1 cellular context compared by ENCODE assay signal in genomic region chr6:57242505-57242904, GRCh38.
TF ChIP-seq lines count a peak whose summit lies in the region.

No MANE protein-coding gene starts in this region.

TF ChIP-seq in HEK293, 187 proteins besides CTCF, POLR2A, EP300 and RAD21 (continued from another document and continues in another):
- no peak for TF ChIP-seq ZNF292 (tag by site-specific recombination; IDR thresholded peaks at IDR 0.05; ENCODE audit: borderline replicate concordance, low read depth)
- 0 out of 2 replicates have a peak, but pooled peaks have one; percentile 27 for TF ChIP-seq ZBTB44 (tag by site-specific recombination; IDR thresholded peaks at IDR 0.05)
- TF ChIP-seq SCRT1 (tag by site-specific recombination; IDR thresholded peaks at IDR 0.05; ENCODE audit: borderline replicate concordance) = no peak
- TF ChIP-seq ZNF701 (tag by site-specific recombination; IDR thresholded peaks at IDR 0.05) = no peak
- TF ChIP-seq ZNF362 (tag by site-specific recombination; IDR thresholded peaks at IDR 0.05) = peak; percentile 96
- peak; percentile 47; the same call in 1 of the 2 replicates for TF ChIP-seq HIC1 (tag by site-specific recombination; IDR thresholded peaks at IDR 0.05)
- no peak; the same call in 1 of the 2 replicates for TF ChIP-seq SCRT2 (tag by site-specific recombination; IDR thresholded peaks at IDR 0.05)
- no peak for TF ChIP-seq EGR2 (tag by site-specific recombination; IDR thresholded peaks at IDR 0.05; ENCODE audit: low read depth)
- TF ChIP-seq ZFP41 (tag by site-specific recombination; IDR thresholded peaks at IDR 0.05; ENCODE audit: borderline replicate concordance) = no peak
- TF ChIP-seq ZNF514 (tag by site-specific recombination; IDR thresholded peaks at IDR 0.05) = no peak
- TF ChIP-seq GLIS1 (tag by site-specific recombination; IDR thresholded peaks at IDR 0.05) = no peak
- no peak for TF ChIP-seq GLIS2 (tag by site-specific recombination; IDR thresholded peaks at IDR 0.05)
- TF ChIP-seq ZXDB (tag by site-specific recombination; IDR thresholded peaks at IDR 0.05) = peak; percentile 64; the same call in 1 of the 2 replicates
- no peak for TF ChIP-seq ZNF112 (tag by site-specific recombination; IDR thresholded peaks at IDR 0.05)
- no peak for TF ChIP-seq ZNF670 (tag by site-specific recombination; IDR thresholded peaks at IDR 0.05; ENCODE audit: low read depth)
- TF ChIP-seq ZNF549 (tag by site-specific recombination; IDR thresholded peaks at IDR 0.05) = no peak
- no peak for TF ChIP-seq ZNF768 (tag by site-specific recombination; IDR thresholded peaks at IDR 0.05)
- no peak for TF ChIP-seq PBX3 (CRISPR knock-in tag; IDR thresholded peaks at IDR 0.05)
- TF ChIP-seq PRDM6 (tag by site-specific recombination; IDR thresholded peaks at IDR 0.05) = peak; percentile 99
- no peak for TF ChIP-seq ZNF530 (tag by site-specific recombination; IDR thresholded peaks at IDR 0.05; ENCODE audit: low read depth)
- no peak for TF ChIP-seq ELK4 (IDR thresholded peaks at IDR 0.05; ENCODE audit: borderline replicate concordance, low read depth, low read length)
- no peak for TF ChIP-seq ZNF658 (tag by site-specific recombination; IDR thresholded peaks at IDR 0.05)
- no peak for TF ChIP-seq ZNF585B (tag by site-specific recombination; IDR thresholded peaks at IDR 0.05)
- TF ChIP-seq ZBTB17 (tag by site-specific recombination; IDR thresholded peaks at IDR 0.05) = peak; percentile 73
- TF ChIP-seq ZNF24 (tag by site-specific recombination; IDR thresholded peaks at IDR 0.05) = peak; percentile 63; the same call in 1 of the 2 replicates
- TF ChIP-seq ZNF280D (tag by site-specific recombination; IDR thresholded peaks at IDR 0.05) = no peak
- TF ChIP-seq ZNF518A (tag by site-specific recombination; conservative IDR thresholded peaks at IDR 0.05; ENCODE audit: low read depth) = 0 out of 2 replicates have a peak, but pooled peaks have one; percentile 35
- no peak for TF ChIP-seq ZNF148 (tag by site-specific recombination; IDR thresholded peaks at IDR 0.05; ENCODE audit: borderline replicate concordance)
- no peak for TF ChIP-seq ZNF280C (tag by site-specific recombination; IDR thresholded peaks at IDR 0.05)
- TF ChIP-seq ZNF791 (tag by site-specific recombination; IDR thresholded peaks at IDR 0.05) = no peak
